In the genomic region with DNA sequence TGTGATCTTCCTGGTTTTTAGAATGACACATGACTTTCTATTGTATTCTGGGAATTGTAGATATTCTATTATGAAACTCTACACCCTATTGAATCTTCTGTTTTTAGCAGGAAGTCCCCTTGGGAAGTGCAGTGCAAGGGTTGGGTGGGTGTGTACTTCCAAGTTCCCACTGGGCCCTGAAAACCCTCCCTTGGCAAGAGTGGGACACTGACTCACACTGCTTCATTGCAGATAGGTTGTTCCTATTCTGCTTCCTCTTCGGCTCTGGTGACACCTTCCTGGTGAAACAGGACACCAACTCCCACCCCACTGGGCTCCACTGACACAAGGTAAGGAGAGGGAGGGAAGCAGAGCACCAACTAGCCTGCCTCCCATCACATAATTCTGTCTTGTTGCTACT, we compare ENCODE assay signal across 12 cellular contexts.
A peak's percentile ranks its signal among the peaks of the same experiment; 100 is the strongest.
DNase-seq lines count a peak whose midpoint lies in the region; ATAC-seq and TF ChIP-seq lines count a peak whose summit lies in the region.
"Had no signal": no experiment of that assay in that cellular context is flagged by ENCODE, and none has a peak within 500 bp of the region (broad histone marks: within the 10 kb centered on the region; RNA-seq: fewer than 3 reads in every experiment).

No MANE protein-coding gene starts in this region.

- intact Hi-C loops in body of pancreas (cut with DNase I), result no loop called here
- intact Hi-C loops in right cardiac atrium (cut with DNase I), result no loop called here
- intact Hi-C loops in spleen (cut with DNase I; ENCODE audit: low total_unique reads), result no loop called here

- WGBS in body of pancreas, 2 donors, result 45 to 64% methylated on average over 1 of the region's 1 CpG
- 16% methylated on average over 1 of the region's 1 CpG for WGBS in right cardiac atrium
- 13 to 77% (median 43%) methylated on average over 1 of the region's 1 CpG for WGBS in spleen, 5 donors

- no peak for TF ChIP-seq POLR2A in body of pancreas (IDR thresholded peaks at IDR 0.05)
- TF ChIP-seq POLR2A in spleen (IDR thresholded peaks at IDR 0.05), result no peak

- TF ChIP-seq CTCF in body of pancreas (IDR thresholded peaks at IDR 0.05) (no peak), spleen (IDR thresholded peaks at IDR 0.05 in 8 of 11, conservative IDR thresholded peaks at IDR 0.05 in 3 of 11) (no peak)

- H3K27me3 ChIP-seq in body of pancreas (no peaks in the 10 kb centered on the region), right cardiac atrium (ENCODE audit: control insufficient read depth, insufficient read depth) (no peaks in the 10 kb centered on the region), spleen (replicated peaks in 1 of 7) (no peaks in the 10 kb centered on the region)

- no peak overlapping the region for H3K4me3 Mint-ChIP-seq in activated T-cell treated with anti-CD3 and anti-CD28 coated beads, Interleukin-2, amount 50 U/mL, for 72 hours
- H3K4me3 Mint-ChIP-seq: activated CD8-positive, alpha-beta T cell treated with anti-CD3 and anti-CD28 coated beads for 36 hours; stimulated activated naive B cell treated with anti-CD40 and anti-IgM and Interleukin-4, amounts not matched to agents 10 μg/mL and 1 μg/mL and 100 μg/mL, for 72 hours had no signal

- peaks cover 3% of the 10 kb centered on the region for H3K4me1 Mint-ChIP-seq in activated T-cell treated with anti-CD3 and anti-CD28 coated beads, Interleukin-2, amount 50 U/mL, for 72 hours (ENCODE audit: low read depth)
- H3K4me1 Mint-ChIP-seq: stimulated activated naive B cell treated with anti-CD40 and anti-IgM and Interleukin-4, amounts not matched to agents 10 μg/mL and 1 μg/mL and 100 μg/mL, for 72 hours had no signal

- H3K9me3 Mint-ChIP-seq in activated T-cell treated with anti-CD3 and anti-CD28 coated beads, Interleukin-2, amount 50 U/mL, for 72 hours, result no peaks in the 10 kb centered on the region
- H3K9me3 Mint-ChIP-seq: activated CD8-positive, alpha-beta T cell treated with anti-CD3 and anti-CD28 coated beads for 36 hours; stimulated activated naive B cell treated with anti-CD40 and anti-IgM and Interleukin-4, amounts not matched to agents 10 μg/mL and 1 μg/mL and 100 μg/mL, for 72 hours had no signal

- DNase-seq in Kasumi-1 (lab: John Stamatoyannopoulos, UW), result peak; percentile 54 to 59
- DNase-seq in body of pancreas, result peak in 3 of 4 donors; percentile 10 to 63 (median 22)
- peak; percentile 74 to 81 (median 81) for DNase-seq in right cardiac atrium
- DNase-seq in spleen, result peak; percentile 58
- DNase-seq in NCI-H774 (lab: John Stamatoyannopoulos, UW), result no peak
- DNase-seq in activated CD4-positive, alpha-beta T cell treated with anti-CD3 and anti-CD28 coated beads for 48 hours, result no peak
- DNase-seq in activated T-cell treated with anti-CD3 and anti-CD28 coated beads, Interleukin-2, amount 50 U/mL, for 72 hours, result no peak
- DNase-seq: activated CD8-positive, alpha-beta T cell treated with anti-CD3 and anti-CD28 coated beads for 36 hours; hippocampal formation; NCI-H1048; stimulated activated naive B cell treated with anti-CD40 and anti-IgM and Interleukin-4, amounts not matched to agents 10 μg/mL and 1 μg/mL and 100 μg/mL, for 72 hours had no signal

- H3K27ac ChIP-seq in body of pancreas (peak overlapping the region in 1 of 4 donors; percentile 0), right cardiac atrium (ENCODE audit: low read length) (peak overlapping the region; percentile 19), spleen (peak overlapping the region in 6 of 8 donors; percentile 33 to 74 (median 46))

- no peak overlapping the region for H3K4me3 ChIP-seq in body of pancreas
- no peak overlapping the region for H3K4me3 ChIP-seq in right cardiac atrium (ENCODE audit: low read length)
- peak overlapping the region in 3 of 8 donors; percentile 7 to 43 (median 12) for H3K4me3 ChIP-seq in spleen

- no peak overlapping the region for H3K27ac Mint-ChIP-seq in activated T-cell treated with anti-CD3 and anti-CD28 coated beads, Interleukin-2, amount 50 U/mL, for 72 hours
- H3K27ac Mint-ChIP-seq: activated CD8-positive, alpha-beta T cell treated with anti-CD3 and anti-CD28 coated beads for 36 hours; stimulated activated naive B cell treated with anti-CD40 and anti-IgM and Interleukin-4, amounts not matched to agents 10 μg/mL and 1 μg/mL and 100 μg/mL, for 72 hours had no signal

- H3K36me3 Mint-ChIP-seq in activated T-cell treated with anti-CD3 and anti-CD28 coated beads, Interleukin-2, amount 50 U/mL, for 72 hours (ENCODE audit: insufficient read depth in 2 of 2), result no peaks in the 10 kb centered on the region
- H3K36me3 Mint-ChIP-seq: stimulated activated naive B cell treated with anti-CD40 and anti-IgM and Interleukin-4, amounts not matched to agents 10 μg/mL and 1 μg/mL and 100 μg/mL, for 72 hours had no signal

- ATAC-seq in body of pancreas, result peak; percentile 60
- peak; percentile 95 to 99 for ATAC-seq in right cardiac atrium
- no peak for ATAC-seq in activated T-cell treated with anti-CD3 and anti-CD28 coated beads, Interleukin-2, amount 50 U/mL, for 72 hours (replicated peaks in 1 of 2)
- no peak for ATAC-seq in GM18502 (IDR thresholded peaks at IDR 0.05; ENCODE audit: poor library complexity, unreplicated experiment)
- ATAC-seq: activated CD8-positive, alpha-beta T cell treated with anti-CD3 and anti-CD28 coated beads for 36 hours; stimulated activated naive B cell treated with anti-CD40 and anti-IgM and Interleukin-4, amounts not matched to agents 10 μg/mL and 1 μg/mL and 100 μg/mL, for 72 hours had no signal

- no peaks in the 10 kb centered on the region for H3K4me1 ChIP-seq in body of pancreas
- H3K4me1 ChIP-seq in right cardiac atrium (ENCODE audit: control insufficient read depth, insufficient read depth, low read length), result no peaks in the 10 kb centered on the region
- H3K4me1 ChIP-seq in spleen, result peaks cover 0 to 16% (median 5%) of the 10 kb centered on the region in 6 donors

- H3K36me3 ChIP-seq in body of pancreas (replicated peaks in 1 of 2; ENCODE audit: insufficient read depth in 1 of 2, low read depth in 2 of 2) (no peaks in the 10 kb centered on the region), spleen (no peaks in the 10 kb centered on the region)

- H3K9me3 ChIP-seq in body of pancreas (no peaks in the 10 kb centered on the region), right cardiac atrium (ENCODE audit: control insufficient read depth, low read length) (no peaks in the 10 kb centered on the region), spleen (no peaks in the 10 kb centered on the region)

- no peaks in the 10 kb centered on the region for H3K27me3 Mint-ChIP-seq in activated T-cell treated with anti-CD3 and anti-CD28 coated beads, Interleukin-2, amount 50 U/mL, for 72 hours (ENCODE audit: low read depth)
- H3K27me3 Mint-ChIP-seq: activated CD8-positive, alpha-beta T cell treated with anti-CD3 and anti-CD28 coated beads for 36 hours; stimulated activated naive B cell treated with anti-CD40 and anti-IgM and Interleukin-4, amounts not matched to agents 10 μg/mL and 1 μg/mL and 100 μg/mL, for 72 hours had no signal

Comparison
In these comparisons a context has a peak if more than half of its experiments do, and no peak if none do; other contexts are left out.
1. DNase-seq: peak in Kasumi-1 (2 of 2), body of pancreas (3 of 4), right cardiac atrium (3 of 3) and spleen (single experiment); none in NCI-H774 (single experiment), activated CD4-positive, alpha-beta T cell treated with anti-CD3 and anti-CD28 coated beads for 48 hours (single experiment) and activated T-cell treated with anti-CD3 and anti-CD28 coated beads, Interleukin-2, amount 50 U/mL, for 72 hours (0 of 2).
2. ATAC-seq: peak in body of pancreas (single experiment) and right cardiac atrium (2 of 2); none in activated T-cell treated with anti-CD3 and anti-CD28 coated beads, Interleukin-2, amount 50 U/mL, for 72 hours (0 of 2) and GM18502 (single experiment).